13 cellular contexts compared by ENCODE assay signal in genomic region chr6:136752554-136752953, GRCh38. TPM values are rescaled to one million over a fixed set of nuclear protein-coding genes. Genes with fewer than 3 reads are reported as not detected.
DNase-seq lines count a peak whose midpoint lies in the region; TF ChIP-seq lines count a peak whose summit lies in the region.
"Had no signal": no experiment of that assay in that cellular context is flagged by ENCODE, and none has a peak within 500 bp of the region (broad histone marks: within the 10 kb centered on the region; RNA-seq: fewer than 3 reads in every experiment).

No MANE protein-coding gene starts in this region.

- intact Hi-C loops in OCI-LY7 (cut with micrococcal nuclease; ENCODE audit: unreplicated experiment): loop anchor here (5.0 kb wide), 1 partner anchor 40 kb away; the partner anchor contains the start of gene MAP3K5
- intact Hi-C loops in prostate gland (cut with DNase I): no loop called here

- no peaks in the 10 kb centered on the region for H3K9me3 ChIP-seq in OCI-LY7 (ENCODE audit: low read length)
- H3K9me3 ChIP-seq in endodermal cell (ENCODE audit: control insufficient read depth, low read length): no peaks in the 10 kb centered on the region
- no peaks in the 10 kb centered on the region for H3K9me3 ChIP-seq in neutrophil
- H3K9me3 ChIP-seq in prostate gland: no peaks in the 10 kb centered on the region
- H3K9me3 ChIP-seq: A549, HAP-1, vagina had no signal

- no peak for TF ChIP-seq POLR2A in prostate gland (IDR thresholded peaks at IDR 0.05)

- H3K4me3 ChIP-seq in OCI-LY7 (ENCODE audit: low read depth, low read length, poor library complexity, severe bottlenecking) (no peak overlapping the region), endodermal cell (ENCODE audit: low read length) (no peak overlapping the region), neutrophil (ENCODE audit: low read depth in 1 of 2, low read length in 1 of 2) (no peak overlapping the region), prostate gland (no peak overlapping the region)
- H3K4me3 ChIP-seq: A549, HAP-1, vagina had no signal

- 78 to 88% methylated on average over 5 to 7 of the region's 7 CpGs for WGBS in endodermal cell (ENCODE audit: insufficient coverage in 1 of 2, insufficient read length in 1 of 2), 2 experiments
- 90% methylated on average over 7 of the region's 7 CpGs for WGBS in prostate gland

- peaks cover 84% of the 10 kb centered on the region for H3K4me1 Mint-ChIP-seq in activated CD4-positive, alpha-beta T cell treated with anti-CD3 and anti-CD28 coated beads, Interleukin-2, amount 10 ng/mL, durations not matched to agents 7 days and 5 days
- H3K4me1 Mint-ChIP-seq in endodermal cell (peaks cover 20% of the 10 kb centered on the region), HFFc6 (ENCODE audit: low read depth) (peaks cover 31% of the 10 kb centered on the region)

- TF ChIP-seq CTCF in OCI-LY7 (conservative IDR thresholded peaks at IDR 0.05; ENCODE audit: low read length): no peak
- no peak for TF ChIP-seq CTCF in endodermal cell (conservative IDR thresholded peaks at IDR 0.05)
- no peak for TF ChIP-seq CTCF in neutrophil (IDR thresholded peaks at IDR 0.05)
- no peak for TF ChIP-seq CTCF in prostate gland (IDR thresholded peaks at IDR 0.05)
- TF ChIP-seq CTCF in HFFc6 (IDR thresholded peaks at IDR 0.05): no peak

- H3K4me2 ChIP-seq in OCI-LY7 (ENCODE audit: low read length): peak overlapping the region; percentile 17; the same call in 1 of the 2 replicates
- H3K4me2 ChIP-seq: A549 had no signal

- H3K27ac Mint-ChIP-seq in activated CD4-positive, alpha-beta T cell treated with anti-CD3 and anti-CD28 coated beads, Interleukin-2, amount 10 ng/mL, durations not matched to agents 7 days and 5 days: peak overlapping the region; percentile 89
- H3K27ac Mint-ChIP-seq in endodermal cell (no peak overlapping the region), HFFc6 (no peak overlapping the region)

- DNase-seq in activated CD4-positive, alpha-beta T cell treated with anti-CD3 and anti-CD28 coated beads, Interleukin-2, amount 10 ng/mL, durations not matched to agents 7 days and 5 days: no peak
- no peak for DNase-seq in activated CD4-positive, alpha-beta T cell treated with anti-CD3 and anti-CD28 coated beads for 4 hours
- DNase-seq in OCI-LY7 (ENCODE audit: low spot score) (no peak), endodermal cell (peak; percentile 66), prostate gland (ENCODE audit: low spot score) (no peak), putamen (ENCODE audit: low spot score) (no peak), HFFc6 (no peak)
- DNase-seq: central memory CD4-positive, alpha-beta T cell; NCI-H1694 had no signal

- H3K4me1 ChIP-seq in OCI-LY7 (ENCODE audit: insufficient read depth, low read length, poor library complexity, severe bottlenecking) (peaks cover 29% of the 10 kb centered on the region), endodermal cell (ENCODE audit: control insufficient read depth, insufficient read depth, low read length) (no peaks in the 10 kb centered on the region), neutrophil (ENCODE audit: control insufficient read depth in 1 of 2, insufficient read depth in 1 of 2, low read depth in 1 of 2, low read length in 1 of 2) (peaks cover 66 to 71% of the 10 kb centered on the region in 2 experiments), prostate gland (replicated peaks) (peaks cover 6% of the 10 kb centered on the region)
- H3K4me1 ChIP-seq: A549, HAP-1 had no signal

- BruUV-seq in OCI-LY7 (replicated peaks; lab: Mats Ljungman, UMichigan): no TSS peak

- H3K4me3 Mint-ChIP-seq in activated CD4-positive, alpha-beta T cell treated with anti-CD3 and anti-CD28 coated beads, Interleukin-2, amount 10 ng/mL, durations not matched to agents 7 days and 5 days: no peak overlapping the region
- no peak overlapping the region for H3K4me3 Mint-ChIP-seq in endodermal cell
- H3K4me3 Mint-ChIP-seq in HFFc6: no peak overlapping the region

- H3K79me2 ChIP-seq in OCI-LY7 (ENCODE audit: insufficient read depth, low read depth, low read length): peaks cover 15% of the 10 kb centered on the region; the same call in 1 of the 2 replicates

- no peak overlapping the region; the same call in 1 of the 2 replicates for H2AFZ ChIP-seq in OCI-LY7 (ENCODE audit: low read length)

- peak overlapping the region; percentile 60 for H3K27ac ChIP-seq in OCI-LY7 (ENCODE audit: low read depth, low read length, poor library complexity, severe bottlenecking)
- H3K27ac ChIP-seq in endodermal cell (ENCODE audit: low read depth, low read length): no peak overlapping the region
- H3K27ac ChIP-seq in neutrophil: peak overlapping the region; percentile 77
- no peak overlapping the region for H3K27ac ChIP-seq in prostate gland
- H3K27ac ChIP-seq: A549, vagina had no signal

- H3K27me3 ChIP-seq in endodermal cell (ENCODE audit: control insufficient read depth, insufficient read depth, low read length, poor library complexity, severe bottlenecking): no peaks in the 10 kb centered on the region
- no peaks in the 10 kb centered on the region for H3K27me3 ChIP-seq in neutrophil
- no peaks in the 10 kb centered on the region for H3K27me3 ChIP-seq in prostate gland (replicated peaks; ENCODE audit: insufficient read depth)
- H3K27me3 ChIP-seq: vagina had no signal

- no peaks in the 10 kb centered on the region for H3K9me3 Mint-ChIP-seq in activated CD4-positive, alpha-beta T cell treated with anti-CD3 and anti-CD28 coated beads, Interleukin-2, amount 10 ng/mL, durations not matched to agents 7 days and 5 days
- H3K9me3 Mint-ChIP-seq in endodermal cell: no peaks in the 10 kb centered on the region
- no peaks in the 10 kb centered on the region for H3K9me3 Mint-ChIP-seq in HFFc6

- no peaks in the 10 kb centered on the region for H3K27me3 Mint-ChIP-seq in activated CD4-positive, alpha-beta T cell treated with anti-CD3 and anti-CD28 coated beads, Interleukin-2, amount 10 ng/mL, durations not matched to agents 7 days and 5 days
- H3K27me3 Mint-ChIP-seq in endodermal cell (ENCODE audit: insufficient read depth): no peaks in the 10 kb centered on the region
- H3K27me3 Mint-ChIP-seq in HFFc6 (ENCODE audit: insufficient read depth): peaks cover 1% of the 10 kb centered on the region; the same call in 1 of the 2 replicates

- POLR2A ChIA-PET in activated CD4-positive, alpha-beta T cell treated with anti-CD3 and anti-CD28 coated beads, Interleukin-2, amount 10 ng/mL, durations not matched to agents 7 days and 5 days (lab: Charles Lee): no interaction called here
- POLR2A ChIA-PET in OCI-LY7 (lab: Charles Lee): interaction anchor here (0.6 to 3.8 kb wide), 8 partner anchors 10 to 1363 kb away, joined by 3 to 14 read pairs (median 5); partner anchors contain the start of gene MAP3K5

- H4K20me1 ChIP-seq in OCI-LY7 (ENCODE audit: insufficient read depth, low read length): no peaks in the 10 kb centered on the region

- H3K36me3 ChIP-seq in OCI-LY7 (ENCODE audit: insufficient read depth, low read length) (no peaks in the 10 kb centered on the region), endodermal cell (ENCODE audit: control insufficient read depth, insufficient read depth, low read length) (no peaks in the 10 kb centered on the region), neutrophil (no peaks in the 10 kb centered on the region), prostate gland (no peaks in the 10 kb centered on the region)
- H3K36me3 ChIP-seq: HAP-1, vagina had no signal

- no peak overlapping the region for H3K9ac ChIP-seq in endodermal cell (ENCODE audit: extremely low read depth, low read length, poor library complexity, severe bottlenecking)

- CTCF ChIA-PET in activated CD4-positive, alpha-beta T cell treated with anti-CD3 and anti-CD28 coated beads, Interleukin-2, amount 10 ng/mL, durations not matched to agents 7 days and 5 days (lab: Charles Lee): interaction anchor here (0.6 to 3.9 kb wide), 5 partner anchors 10 to 345 kb away, joined by 3 to 16 read pairs (median 5); partner anchors contain the start of gene MAP3K5
- CTCF ChIA-PET in OCI-LY7 (lab: Charles Lee; ENCODE audit: unreplicated experiment): interaction anchor here (1.1 kb wide), 1 partner anchor 39 kb away, joined by 3 read pairs; the partner anchor contains the start of gene MAP3K5

- no peaks in the 10 kb centered on the region for H3K9me2 ChIP-seq in OCI-LY7 (ENCODE audit: insufficient read depth, low read length)

- H3K36me3 Mint-ChIP-seq in activated CD4-positive, alpha-beta T cell treated with anti-CD3 and anti-CD28 coated beads, Interleukin-2, amount 10 ng/mL, durations not matched to agents 7 days and 5 days (ENCODE audit: low read depth): peaks cover 35% of the 10 kb centered on the region
- no peaks in the 10 kb centered on the region for H3K36me3 Mint-ChIP-seq in endodermal cell (ENCODE audit: low read depth)
- H3K36me3 Mint-ChIP-seq in HFFc6 (ENCODE audit: low read depth): peaks cover 6% of the 10 kb centered on the region

RNA-seq across cellular contexts. Expression of gene MAP3K5, which starts 39.7 kb away (rescaled TPM):
- total RNA-seq in activated CD4-positive, alpha-beta T cell treated with anti-CD3 and anti-CD28 coated beads, Interleukin-2, amount 10 ng/mL, durations not matched to agents 7 days and 5 days: 10 to 100 TPM; 23.4 to 24.0 TPM
- total RNA-seq in OCI-LY7 (2014; rRNA removed; shearing (Covaris generic)): 12.0 and 13.8 TPM in 2 replicates
- total RNA-seq in OCI-LY7 (2022) (16.6 and 17.1 TPM in 2 replicates), endodermal cell (1 to 10 TPM; 1.6 to 3.4 TPM), prostate gland (10 to 100 TPM; 65.7 to 98.4 TPM)
- polyA plus RNA-seq in endodermal cell (2013, experiment 1 of 2): 0.32 TPM
- polyA plus RNA-seq in endodermal cell (2013, experiment 2 of 2): 0.12 TPM
- 10 to 100 TPM; 11.9 to 22.2 (median 19.1) TPM for total RNA-seq in HFFc6 (2021; fragmentation: NEBNext Ultra II Directional; extraction: Animal tissue kit (Norgen Biotek cat#: 25700))

Comparison
In these comparisons a context has a peak if more than half of its experiments do, and no peak if none do; other contexts are left out.
1. H3K27ac ChIP-seq: peak in OCI-LY7 (single experiment) and neutrophil (single experiment); none in endodermal cell (single experiment) and prostate gland (0 of 2).